Comparison of ENCODE assay signal across 21 cellular contexts in the genomic region with DNA sequence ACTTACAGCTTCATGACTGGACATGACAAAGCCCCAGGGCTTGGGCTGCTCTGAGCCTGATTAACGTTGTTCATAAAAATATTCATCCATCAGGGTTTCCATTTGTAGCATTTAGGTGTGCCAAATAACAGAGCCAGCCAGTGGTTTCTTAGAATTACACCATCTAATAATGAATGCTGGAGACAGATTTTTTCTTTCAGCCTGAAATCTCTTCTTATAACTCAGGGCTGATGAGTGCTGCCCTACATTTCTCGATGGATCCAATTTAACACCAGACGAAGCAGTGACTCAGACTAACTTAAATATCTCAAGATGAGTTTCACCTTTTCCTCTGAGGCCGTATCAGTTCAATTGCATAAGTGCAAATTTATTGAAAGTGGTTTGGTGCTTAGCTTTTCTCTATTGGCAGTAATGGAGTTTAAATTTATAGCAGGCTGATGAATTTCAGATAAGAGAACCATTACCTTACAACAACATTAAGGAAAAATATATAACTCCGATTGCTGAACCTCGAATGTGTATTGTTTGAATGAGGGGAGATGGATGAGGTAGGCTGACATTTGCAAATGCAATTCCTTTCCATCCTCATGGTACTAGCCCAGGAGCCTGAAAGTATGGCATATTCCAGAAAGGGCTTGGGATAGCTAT.
A peak's percentile ranks its signal among the peaks of the same experiment; 100 is the strongest.
DNase-seq lines count a peak whose midpoint lies in the region; ATAC-seq and TF ChIP-seq lines count a peak whose summit lies in the region.
"Had no signal": no experiment of that assay in that cellular context is flagged by ENCODE, and none has a peak within 500 bp of the region (broad histone marks: within the 10 kb centered on the region; RNA-seq: fewer than 3 reads in every experiment).

No MANE protein-coding gene starts in this region.

- H3K4me1 ChIP-seq in BLaER1 treated with 17β-estradiol and CSF1 and Interleukin-3, amounts not matched to agents 10 nM and 100 nM, result peaks cover 0 to 12% (median 6%) of the 10 kb centered on the region in 10 experiments; a peak in 10 of 20 replicates
- peaks cover 9% of the 10 kb centered on the region for H3K4me1 ChIP-seq in GM23338 (ENCODE audit: insufficient read depth)
- H3K4me1 ChIP-seq in mammary epithelial cell (ENCODE audit: insufficient read depth, low read length), result peaks cover 14% of the 10 kb centered on the region
- H3K4me1 ChIP-seq: SJSA1 had no signal

- H3F3A ChIP-seq in GM23338 (replicated peaks; ENCODE audit: low read depth), result no peaks in the 10 kb centered on the region

- H3K36me3 ChIP-seq in BLaER1 treated with 17β-estradiol and CSF1 and Interleukin-3, amounts not matched to agents 10 nM and 100 nM, result no peaks in the 10 kb centered on the region
- no peaks in the 10 kb centered on the region for H3K36me3 ChIP-seq in GM23338 (ENCODE audit: insufficient read depth)
- no peaks in the 10 kb centered on the region for H3K36me3 ChIP-seq in mammary epithelial cell (ENCODE audit: insufficient read depth, low read length)
- H3K36me3 ChIP-seq: SJSA1 had no signal

- H3K4me1 Mint-ChIP-seq in GM23338, result peaks cover 7% of the 10 kb centered on the region
- peaks cover 19 to 26% of the 10 kb centered on the region in 2 donors for H3K4me1 Mint-ChIP-seq in immature natural killer cell

- peak overlapping the region in 6 of 11 experiments; percentile 9 to 51 (median 18); a peak in 3 of 22 replicates for H3K4me2 ChIP-seq in BLaER1 treated with 17β-estradiol and CSF1 and Interleukin-3, amounts not matched to agents 10 nM and 100 nM
- H3K4me2 ChIP-seq in GM23338 (no peak overlapping the region), mammary epithelial cell (ENCODE audit: insufficient read depth, low read depth, low read length) (peak overlapping the region; percentile 36)

- H3K9me3 Mint-ChIP-seq in GM23338 (no peaks in the 10 kb centered on the region; the same call in 2 of the 3 replicates), immature natural killer cell (peaks cover 0 to 5% (median 0%) of the 10 kb centered on the region in 6 donors)

- H4K20me1 ChIP-seq in BLaER1 treated with 17β-estradiol and CSF1 and Interleukin-3, amounts not matched to agents 10 nM and 100 nM, result no peaks in the 10 kb centered on the region
- H4K20me1 ChIP-seq in GM23338 (replicated peaks; ENCODE audit: insufficient read depth), result no peaks in the 10 kb centered on the region
- no peaks in the 10 kb centered on the region for H4K20me1 ChIP-seq in mammary epithelial cell (ENCODE audit: insufficient read depth, low read length)

- no peak overlapping the region for H3K27ac ChIP-seq in BLaER1 treated with 17β-estradiol and CSF1 and Interleukin-3, amounts not matched to agents 10 nM and 100 nM
- H3K27ac ChIP-seq in GM23338 (ENCODE audit: low read depth), result no peak overlapping the region
- H3K27ac ChIP-seq in mammary epithelial cell (ENCODE audit: insufficient read depth, low read depth, low read length), result no peak overlapping the region
- H3K27ac ChIP-seq: SJSA1 had no signal

- no peaks in the 10 kb centered on the region; the same call in 2 of the 3 replicates for H3K36me3 Mint-ChIP-seq in GM23338 (ENCODE audit: low read depth)
- no peaks in the 10 kb centered on the region for H3K36me3 Mint-ChIP-seq in immature natural killer cell

- no peak overlapping the region for H3K9ac ChIP-seq in BLaER1 treated with 17β-estradiol and CSF1 and Interleukin-3, amounts not matched to agents 10 nM and 100 nM
- H3K9ac ChIP-seq in mammary epithelial cell (ENCODE audit: insufficient read depth, low read length), result no peak overlapping the region

- WGBS in mammary epithelial cell (ENCODE audit: low coverage, missing lambda C conversion rate), result 18% methylated on average over 6 of the region's 6 CpGs
- 26 to 35% methylated on average over 6 of the region's 6 CpGs for WGBS in lower leg skin, 2 donors

- CTCF ChIA-PET in mammary epithelial cell (lab: Charles Lee; ENCODE audit: low non-redundant PET), result no interaction called here

- no peak for TF ChIP-seq POLR2A in lower leg skin (IDR thresholded peaks at IDR 0.05)

- H3K27me3 ChIP-seq in BLaER1 treated with 17β-estradiol and CSF1 and Interleukin-3, amounts not matched to agents 10 nM and 100 nM, result no peaks in the 10 kb centered on the region
- H3K27me3 ChIP-seq in GM23338 (ENCODE audit: insufficient read depth) (no peaks in the 10 kb centered on the region), mammary epithelial cell (ENCODE audit: insufficient read depth, low read length) (no peaks in the 10 kb centered on the region)

- H3K27me3 Mint-ChIP-seq in GM23338 (ENCODE audit: insufficient read depth, low read depth, poor library complexity) (peaks cover 1% of the 10 kb centered on the region), immature natural killer cell (ENCODE audit: low read depth in 3 of 3) (no peaks in the 10 kb centered on the region)

- H3K4me3 Mint-ChIP-seq in GM23338 (no peak overlapping the region), immature natural killer cell (peak overlapping the region in 4 of 5 donors; percentile 19 to 66 (median 38))

- DNase-seq in GM23338 (ENCODE audit: low spot score), result no peak
- peak; percentile 12 for DNase-seq in mammary epithelial cell
- no peak for DNase-seq in immature natural killer cell
- no peak for DNase-seq in lower leg skin (ENCODE audit: low spot score in 2 of 2)
- DNase-seq in NK-92 treated with Interleukin-12 subunit alpha and Interleukin-12 subunit beta, amount 100 ng/mL, for 24 hours (lab: John Stamatoyannopoulos, UW), result no peak
- DNase-seq in glomerular visceral epithelial cell (ENCODE audit: extremely low spot score), result no peak
- DNase-seq: DND-41, GOT3, KG1, NCI-H1048, NCI-H1436 treated with DMSO at 0.1 percent for 48 hours, NCI-H2029 treated with DMSO at 0.1 percent for 48 hours, NCI-H2171 treated with DMSO at 0.1 percent for 48 hours, NCI-H446 treated with DMSO at 0.1 percent for 48 hours, NCI-H748 treated with DMSO at 0.1 percent for 48 hours, PC-3 had no signal

- H3K4me3 ChIP-seq in BLaER1 treated with 17β-estradiol and CSF1 and Interleukin-3, amounts not matched to agents 10 nM and 100 nM, result no peak overlapping the region
- no peak overlapping the region for H3K4me3 ChIP-seq in GM23338
- H3K4me3 ChIP-seq in mammary epithelial cell (replicated peaks in 1 of 3; ENCODE audit: insufficient read depth in 1 of 3, low read depth in 2 of 3, low read length in 3 of 3), result no peak overlapping the region
- no peak overlapping the region for H3K4me3 ChIP-seq in lower leg skin (ENCODE audit: low read depth, poor library complexity, severe bottlenecking)
- H3K4me3 ChIP-seq: GM12878, SJSA1 had no signal

- no peak for TF ChIP-seq CTCF in GM23338 (conservative IDR thresholded peaks at IDR 0.05; ENCODE audit: low read depth in 2 of 2)
- no peak for TF ChIP-seq CTCF in mammary epithelial cell (conservative IDR thresholded peaks at IDR 0.05 in 1 of 2, IDR thresholded peaks at IDR 0.05 in 1 of 2; ENCODE audit: extremely low read depth in 1 of 2, insufficient read depth in 1 of 2, low read depth in 1 of 2, low read length in 2 of 2)
- no peak for TF ChIP-seq CTCF in lower leg skin (IDR thresholded peaks at IDR 0.05)

- dilution Hi-C loops in mammary epithelial cell (cut with HindIII; ENCODE audit: low sequenced_read_pairs), result no loop called here

- no TSS peak for BruUV-seq in mammary epithelial cell (replicated peaks; lab: Mats Ljungman, UMichigan)

- in situ Hi-C loops in mammary epithelial cell (cut with MboI; ENCODE audit: low sequenced_read_pairs in 2 of 2), result no loop called here

- H3K9me3 ChIP-seq in BLaER1 treated with 17β-estradiol and CSF1 and Interleukin-3, amounts not matched to agents 10 nM and 100 nM (replicated peaks in 1 of 11), result peaks cover 0 to 10% (median 1%) of the 10 kb centered on the region in 11 experiments; a peak in 7 of 22 replicates
- H3K9me3 ChIP-seq in mammary epithelial cell (replicated peaks; ENCODE audit: insufficient read depth, low read length), result no peaks in the 10 kb centered on the region
- H3K9me3 ChIP-seq: SJSA1 had no signal

- no peaks in the 10 kb centered on the region for H3K79me2 ChIP-seq in GM23338 (replicated peaks; ENCODE audit: insufficient read depth)
- H3K79me2 ChIP-seq in mammary epithelial cell (ENCODE audit: insufficient read depth, low read length), result no peaks in the 10 kb centered on the region

- intact Hi-C loops in mammary epithelial cell (cut with micrococcal nuclease) (no loop called here), lower leg skin (cut with DNase I; ENCODE audit: low total_unique reads) (no loop called here)

- no peak for ATAC-seq in GM23338
- ATAC-seq in GM18517 (IDR thresholded peaks at IDR 0.05; ENCODE audit: unreplicated experiment), result no peak
- ATAC-seq: GM12878, HepG2, PC-3 had no signal

- no peak overlapping the region for H3K27ac Mint-ChIP-seq in GM23338
- peak overlapping the region; percentile 1 to 86 (median 76) for H3K27ac Mint-ChIP-seq in immature natural killer cell

- peak overlapping the region; percentile 78; the same call in 1 of the 2 replicates for H2AFZ ChIP-seq in GM23338
- peak overlapping the region; percentile 14 for H2AFZ ChIP-seq in mammary epithelial cell (ENCODE audit: low read depth, low read length)

- 0 out of 2 replicates have a peak, but pooled peaks cover 10% of the 10 kb centered on the region for H3K9me2 ChIP-seq in GM23338 (ENCODE audit: insufficient read depth)

TF ChIP-seq in GM23338, 12 proteins besides CTCF, POLR2A, EP300 and RAD21 (continues in another document):
- TF ChIP-seq EZH2 (IDR thresholded peaks at IDR 0.05; ENCODE audit: low read depth, unreplicated experiment) (no peak), ZNF331 (CRISPR knock-in tag; IDR thresholded peaks at IDR 0.05; ENCODE audit: low read depth) (no peak), CREB1 (CRISPR knock-in tag; IDR thresholded peaks at IDR 0.05; ENCODE audit: low read depth) (no peak), ETS1 (IDR thresholded peaks at IDR 0.05) (no peak), POLR2AphosphoS5 (IDR thresholded peaks at IDR 0.05; ENCODE audit: low read depth) (no peak)
